Comparison of ENCODE assay signal across 12 cellular contexts in genomic region chr13:106599875-106600797, GRCh38. TPM values are rescaled to one million over a fixed set of nuclear protein-coding genes. Genes with fewer than 3 reads are reported as not detected.
A peak's percentile ranks its signal among the peaks of the same experiment; 100 is the strongest.
DNase-seq lines count a peak whose midpoint lies in the region; ATAC-seq and TF ChIP-seq lines count a peak whose summit lies in the region.
"Had no signal": no experiment of that assay in that cellular context is flagged by ENCODE, and none has a peak within 500 bp of the region (broad histone marks: within the 10 kb centered on the region; RNA-seq: fewer than 3 reads in every experiment).

No MANE protein-coding gene starts in this region.

- no peak for TF ChIP-seq CTCF in choroid plexus epithelial cell (conservative IDR thresholded peaks at IDR 0.05; ENCODE audit: low read depth, low read length)
- no peak for TF ChIP-seq CTCF in WERI-Rb-1 (IDR thresholded peaks at IDR 0.05; ENCODE audit: low read depth, low read length)

- no peaks in the 10 kb centered on the region for H3K9me3 ChIP-seq in WERI-Rb-1 (ENCODE audit: severe bottlenecking)
- H3K9me3 ChIP-seq: tibial nerve had no signal

- H3K36me3 ChIP-seq in WERI-Rb-1, result no peaks in the 10 kb centered on the region
- H3K36me3 ChIP-seq: tibial nerve had no signal

- peaks cover 3% of the 10 kb centered on the region for H3K27me3 ChIP-seq in WERI-Rb-1 (ENCODE audit: insufficient read depth, low read depth, severe bottlenecking)
- H3K27me3 ChIP-seq: tibial nerve had no signal

- DNase-seq in CD1c-positive myeloid dendritic cell (ENCODE audit: extremely low spot score), result peak; percentile 3
- DNase-seq in HT-29 (ENCODE audit: low spot score), result peak; percentile 59
- DNase-seq in choroid plexus epithelial cell (ENCODE audit: low read depth), result peak; percentile 95
- peak in 5 of 10 donors; percentile 9 to 60 (median 23) for DNase-seq in naive thymus-derived CD8-positive, alpha-beta T cell
- DNase-seq in WERI-Rb-1, result no peak
- no peak for DNase-seq in globus pallidus (ENCODE audit: low spot score)
- DNase-seq: amniotic stem cell, NCI-H1930 had no signal

- no peak overlapping the region for H3K4me3 ChIP-seq in choroid plexus epithelial cell (ENCODE audit: low read depth, low read length)
- no peak overlapping the region for H3K4me3 ChIP-seq in WERI-Rb-1 (ENCODE audit: low read depth, low read length)
- H3K4me3 ChIP-seq: tibial nerve had no signal

- peaks cover 11 to 24% (median 16%) of the 10 kb centered on the region in 4 donors for H3K4me1 Mint-ChIP-seq in naive thymus-derived CD8-positive, alpha-beta T cell

- no peak overlapping the region for H3K27ac ChIP-seq in WERI-Rb-1
- H3K27ac ChIP-seq: RWPE1, tibial nerve had no signal

- ATAC-seq in naive thymus-derived CD8-positive, alpha-beta T cell, result peak; percentile 47 to 49
- no peak for ATAC-seq in GM19324 (IDR thresholded peaks at IDR 0.05; ENCODE audit: low FRiP score, unreplicated experiment)
- ATAC-seq in GM18519 (IDR thresholded peaks at IDR 0.05; ENCODE audit: low FRiP score, unreplicated experiment), result no peak

- POLR2A ChIA-PET in naive thymus-derived CD8-positive, alpha-beta T cell (lab: Charles Lee), result no interaction called here

- peaks cover 5 to 18% (median 11%) of the 10 kb centered on the region in 5 donors for H3K27me3 Mint-ChIP-seq in naive thymus-derived CD8-positive, alpha-beta T cell

- peak overlapping the region in 8 of 10 donors; percentile 1 to 78 (median 43) for H3K4me3 Mint-ChIP-seq in naive thymus-derived CD8-positive, alpha-beta T cell

- H3K36me3 Mint-ChIP-seq in naive thymus-derived CD8-positive, alpha-beta T cell, result peaks cover 0 to 5% (median 0%) of the 10 kb centered on the region in 3 donors

- H3K9me3 Mint-ChIP-seq in naive thymus-derived CD8-positive, alpha-beta T cell, result no peaks in the 10 kb centered on the region

- H3K27ac Mint-ChIP-seq in naive thymus-derived CD8-positive, alpha-beta T cell, result peak overlapping the region in 5 of 10 donors; percentile 15 to 78 (median 65)

RNA-seq across cellular contexts. Expression of gene ARGLU1, which starts 32.2 kb away (rescaled TPM):
- 105 and 116 TPM in 2 replicates for total RNA-seq in HT-29 (2014; rRNA removed; shearing (Covaris generic))
- total RNA-seq in naive thymus-derived CD8-positive, alpha-beta T cell, result 100 to 1,000 TPM; 281 to 294 TPM
- 10 to 100 TPM; 37.0 to 46.3 (median 40.3) TPM for polyA plus RNA-seq in naive thymus-derived CD8-positive, alpha-beta T cell

Comparison
In these comparisons a context has a peak if more than half of its experiments do, and no peak if none do; other contexts are left out.
1. DNase-seq: peak in CD1c-positive myeloid dendritic cell (single experiment), HT-29 (single experiment) and choroid plexus epithelial cell (single experiment); none in WERI-Rb-1 (single experiment) and globus pallidus (single experiment).
2. ATAC-seq: peak in naive thymus-derived CD8-positive, alpha-beta T cell (2 of 2); none in GM19324 (single experiment) and GM18519 (single experiment).